13 cellular contexts compared by ENCODE assay signal in the genomic region with DNA sequence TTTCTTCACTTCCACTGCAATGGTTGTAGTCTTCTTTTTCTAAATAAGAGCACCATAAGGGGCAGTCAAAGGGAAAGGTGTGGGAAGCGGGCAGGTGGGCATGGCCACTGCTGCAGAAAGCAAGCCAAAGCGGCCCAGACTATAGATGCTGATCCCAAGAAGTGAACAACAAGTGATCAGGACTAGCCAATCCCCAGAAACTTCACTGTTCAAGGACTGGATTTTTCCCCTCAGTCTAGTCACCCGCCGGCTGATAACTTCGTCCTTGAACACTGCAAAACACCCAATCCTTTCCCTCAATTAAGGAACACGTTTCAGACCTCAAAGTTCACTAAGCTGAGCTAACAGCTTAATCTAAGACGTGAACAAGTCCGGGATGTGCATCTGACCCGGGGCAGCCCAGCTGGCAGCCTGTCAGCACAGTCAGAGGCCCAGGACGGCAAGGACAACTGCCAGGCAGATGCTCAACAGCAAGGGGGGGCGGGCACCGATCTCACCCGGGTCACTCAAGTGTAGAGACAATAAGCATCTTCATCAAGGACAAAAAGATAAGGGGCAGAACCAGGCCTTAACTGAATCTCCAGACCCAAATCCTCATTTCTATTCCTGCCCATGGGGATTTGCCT.
"Had no signal": no experiment of that assay in that cellular context is flagged by ENCODE, and none has a peak within 500 bp of the region (broad histone marks: within the 10 kb centered on the region; RNA-seq: fewer than 3 reads in every experiment).

No MANE protein-coding gene starts in this region.

- ATAC-seq: activated naive CD8-positive, alpha-beta T cell treated with anti-CD3 and anti-CD28 coated beads, Interleukin-2, amount 50 U/mL, for 24 hours; stimulated activated memory B cell treated with anti-CD40 and anti-IgM and Interleukin-4, amounts not matched to agents 10 μg/mL and 1 μg/mL and 100 μg/mL, for 72 hours had no signal

- H3K27ac Mint-ChIP-seq: activated CD4-positive, alpha-beta memory T cell treated with anti-CD3 and anti-CD28 coated beads for 36 hours; activated naive CD8-positive, alpha-beta T cell treated with anti-CD3 and anti-CD28 coated beads, Interleukin-2, amount 50 U/mL, for 24 hours; activated T-helper 1 cell treated with anti-CD3 and anti-CD28 coated beads, Interleukin-12 subunit alpha, Interleukin-12 subunit beta, Interleukin-2, Interleukin-4 antibody, amounts not matched to agents 30 ng/mL and 10 ng/mL and 1 ng/mL, durations not matched to agents 14 hours and 24 hours and 36 hours; nephron; stimulated activated memory B cell treated with anti-CD40 and anti-IgM and Interleukin-4, amounts not matched to agents 10 μg/mL and 1 μg/mL and 100 μg/mL, for 72 hours; type B pancreatic cell had no signal

- DNase-seq: activated CD4-positive, alpha-beta memory T cell treated with anti-CD3 and anti-CD28 coated beads for 36 hours; activated CD4-positive, alpha-beta T cell treated with anti-CD3 and anti-CD28 coated beads for 1 hour; activated naive CD4-positive, alpha-beta T cell; activated naive CD8-positive, alpha-beta T cell treated with anti-CD3 and anti-CD28 coated beads, Interleukin-2, amount 50 U/mL, for 24 hours; mammary epithelial cell had no signal

- H3K4me2 ChIP-seq: smooth muscle cell had no signal

- FAIRE-seq: astrocyte, frontal cortex had no signal

- H3K27me3 Mint-ChIP-seq: activated CD4-positive, alpha-beta memory T cell treated with anti-CD3 and anti-CD28 coated beads for 36 hours; activated naive CD8-positive, alpha-beta T cell treated with anti-CD3 and anti-CD28 coated beads, Interleukin-2, amount 50 U/mL, for 24 hours; stimulated activated memory B cell treated with anti-CD40 and anti-IgM and Interleukin-4, amounts not matched to agents 10 μg/mL and 1 μg/mL and 100 μg/mL, for 72 hours; type B pancreatic cell had no signal

- H3K9me3 Mint-ChIP-seq: activated CD4-positive, alpha-beta memory T cell treated with anti-CD3 and anti-CD28 coated beads for 36 hours; activated naive CD8-positive, alpha-beta T cell treated with anti-CD3 and anti-CD28 coated beads, Interleukin-2, amount 50 U/mL, for 24 hours; activated T-helper 1 cell treated with anti-CD3 and anti-CD28 coated beads, Interleukin-12 subunit alpha, Interleukin-12 subunit beta, Interleukin-2, Interleukin-4 antibody, amounts not matched to agents 30 ng/mL and 10 ng/mL and 1 ng/mL, durations not matched to agents 14 hours and 24 hours and 36 hours; nephron; stimulated activated memory B cell treated with anti-CD40 and anti-IgM and Interleukin-4, amounts not matched to agents 10 μg/mL and 1 μg/mL and 100 μg/mL, for 72 hours; type B pancreatic cell had no signal

- H3K27me3 ChIP-seq: cardiac muscle cell had no signal

- H3K27ac ChIP-seq: cardiac muscle cell had no signal

- H3K4me3 ChIP-seq: cardiac muscle cell, smooth muscle cell had no signal

- H3K4me3 Mint-ChIP-seq: activated CD4-positive, alpha-beta memory T cell treated with anti-CD3 and anti-CD28 coated beads for 36 hours; activated naive CD8-positive, alpha-beta T cell treated with anti-CD3 and anti-CD28 coated beads, Interleukin-2, amount 50 U/mL, for 24 hours; activated T-helper 1 cell treated with anti-CD3 and anti-CD28 coated beads, Interleukin-12 subunit alpha, Interleukin-12 subunit beta, Interleukin-2, Interleukin-4 antibody, amounts not matched to agents 30 ng/mL and 10 ng/mL and 1 ng/mL, durations not matched to agents 14 hours and 24 hours and 36 hours; nephron; stimulated activated memory B cell treated with anti-CD40 and anti-IgM and Interleukin-4, amounts not matched to agents 10 μg/mL and 1 μg/mL and 100 μg/mL, for 72 hours; type B pancreatic cell had no signal

- H3K4me1 Mint-ChIP-seq: activated naive CD8-positive, alpha-beta T cell treated with anti-CD3 and anti-CD28 coated beads, Interleukin-2, amount 50 U/mL, for 24 hours; nephron; stimulated activated memory B cell treated with anti-CD40 and anti-IgM and Interleukin-4, amounts not matched to agents 10 μg/mL and 1 μg/mL and 100 μg/mL, for 72 hours had no signal
